ENCODE assay signal across 38 cellular contexts in genomic region chr12:64296301-64296700, GRCh38.
"Had no signal": no experiment of that assay in that cellular context is flagged by ENCODE, and none has a peak within 500 bp of the region (broad histone marks: within the 10 kb centered on the region; RNA-seq: fewer than 3 reads in every experiment).

No MANE protein-coding gene starts in this region.

- H3K4me3 Mint-ChIP-seq: activated naive CD4-positive, alpha-beta T cell treated with anti-CD3 and anti-CD28 coated beads for 36 hours; activated naive CD4-positive, alpha-beta T cell treated with anti-CD3 and anti-CD28 coated beads, Interleukin-2, amount 10 ng/mL, durations not matched to agents 7 days and 5 days; activated naive CD4-positive, alpha-beta T cell treated with anti-CD3 and anti-CD28 coated beads, Interleukin-2, amount 50 U/mL, for 24 hours; activated naive CD8-positive, alpha-beta T cell; activated naive CD8-positive, alpha-beta T cell treated with anti-CD3 and anti-CD28 coated beads for 36 hours; activated naive CD8-positive, alpha-beta T cell treated with anti-CD3 and anti-CD28 coated beads, Interleukin-2, amount 10 ng/mL, durations not matched to agents 7 days and 5 days; activated naive CD8-positive, alpha-beta T cell treated with anti-CD3 and anti-CD28 coated beads, Interleukin-2, amount 50 U/mL, for 24 hours; activated T-cell treated with anti-CD3 and anti-CD28 coated beads, Interleukin-2, amount 50 U/mL, for 24 hours; activated T-cell treated with anti-CD3 and anti-CD28 coated beads, Interleukin-2, amount 50 U/mL, for 4 hours; activated T-cell treated with anti-CD3 and anti-CD28 coated beads, Interleukin-2, amount 50 U/mL, for 72 hours; activated T-helper 1 cell treated with anti-CD3 and anti-CD28 coated beads, Interleukin-12 subunit alpha, Interleukin-12 subunit beta, Interleukin-2, Interleukin-4 antibody, amounts not matched to agents 30 ng/mL and 10 ng/mL and 1 ng/mL, durations not matched to agents 14 hours and 24 hours and 36 hours; activated T-helper 17 cell treated with anti-CD3 and anti-CD28 coated beads, Interleukin-2, amount 50 U/mL, for 72 hours; brain; central memory CD8-positive, alpha-beta T cell had no signal

- DNase-seq: activated effector memory CD4-positive, alpha-beta T cell treated with anti-CD3 and anti-CD28 coated beads, Interleukin-2, amount 50 U/mL, for 16 hours; activated effector memory CD4-positive, alpha-beta T cell treated with Interleukin-2 at 50 U/mL for 16 hours; activated gamma-delta T cell; activated gamma-delta T cell treated with Interleukin-2 at 50 U/mL for 16 hours; activated naive CD4-positive, alpha-beta T cell; activated naive CD4-positive, alpha-beta T cell treated with anti-CD3 and anti-CD28 coated beads for 36 hours; activated naive CD4-positive, alpha-beta T cell treated with anti-CD3 and anti-CD28 coated beads, Interleukin-2, amount 10 ng/mL, durations not matched to agents 7 days and 5 days; activated naive CD4-positive, alpha-beta T cell treated with anti-CD3 and anti-CD28 coated beads, Interleukin-2, amount 50 U/mL, for 16 hours; activated naive CD4-positive, alpha-beta T cell treated with Interleukin-2 at 50 U/mL for 16 hours; activated naive CD8-positive, alpha-beta T cell treated with anti-CD3 and anti-CD28 coated beads for 36 hours; activated naive CD8-positive, alpha-beta T cell treated with anti-CD3 and anti-CD28 coated beads, Interleukin-2, amount 10 ng/mL, durations not matched to agents 7 days and 5 days; activated naive CD8-positive, alpha-beta T cell treated with anti-CD3 and anti-CD28 coated beads, Interleukin-2, amount 50 U/mL, for 24 hours; activated T-cell treated with anti-CD3 and anti-CD28 coated beads, Interleukin-2, amount 50 U/mL, for 1 hour; activated T-cell treated with anti-CD3 and anti-CD28 coated beads, Interleukin-2, amount 50 U/mL, for 24 hours; activated T-cell treated with anti-CD3 and anti-CD28 coated beads, Interleukin-2, amount 50 U/mL, for 4 hours; activated T-cell treated with anti-CD3 and anti-CD28 coated beads, Interleukin-2, amount 50 U/mL, for 48 hours; activated T-cell treated with anti-CD3 and anti-CD28 coated beads, Interleukin-2, amount 50 U/mL, for 72 hours; adrenal gland; amniotic stem cell; amygdala; anterior cingulate cortex; aorta; body of pancreas; brain microvascular endothelial cell; caudate nucleus; central memory CD4-positive, alpha-beta T cell; cerebellar nuclear complex had no signal

- H3K27me3 Mint-ChIP-seq: brain had no signal

- H3K4me1 Mint-ChIP-seq: brain; central memory CD8-positive, alpha-beta T cell had no signal

- H3K27ac ChIP-seq: adrenal gland, ascending aorta, body of pancreas, brain microvascular endothelial cell, breast epithelium, cardiac muscle cell had no signal

- H3K9me3 Mint-ChIP-seq: activated naive CD4-positive, alpha-beta T cell treated with anti-CD3 and anti-CD28 coated beads for 36 hours; activated naive CD4-positive, alpha-beta T cell treated with anti-CD3 and anti-CD28 coated beads, Interleukin-2, amount 10 ng/mL, durations not matched to agents 7 days and 5 days; activated naive CD4-positive, alpha-beta T cell treated with anti-CD3 and anti-CD28 coated beads, Interleukin-2, amount 50 U/mL, for 24 hours; activated naive CD8-positive, alpha-beta T cell treated with anti-CD3 and anti-CD28 coated beads for 36 hours; activated naive CD8-positive, alpha-beta T cell treated with anti-CD3 and anti-CD28 coated beads, Interleukin-2, amount 50 U/mL, for 24 hours; activated T-cell treated with anti-CD3 and anti-CD28 coated beads, Interleukin-2, amount 50 U/mL, for 24 hours; activated T-cell treated with anti-CD3 and anti-CD28 coated beads, Interleukin-2, amount 50 U/mL, for 4 hours; activated T-cell treated with anti-CD3 and anti-CD28 coated beads, Interleukin-2, amount 50 U/mL, for 72 hours; activated T-helper 1 cell treated with anti-CD3 and anti-CD28 coated beads, Interleukin-12 subunit alpha, Interleukin-12 subunit beta, Interleukin-2, Interleukin-4 antibody, amounts not matched to agents 30 ng/mL and 10 ng/mL and 1 ng/mL, durations not matched to agents 14 hours and 24 hours and 36 hours; activated T-helper 17 cell treated with anti-CD3 and anti-CD28 coated beads, Interleukin-2, amount 50 U/mL, for 72 hours; activated T-helper 2 cell treated with anti-CD3 and anti-CD28 coated beads, Interferon-gamma antibody, Interleukin-2, Interleukin-4, amounts not matched to agents 10 μg/mL and 5 μg/mL and 100 μg/mL, durations not matched to agents 14 hours and 24 hours and 36 hours; central memory CD8-positive, alpha-beta T cell had no signal

- H3K27ac Mint-ChIP-seq: activated naive CD4-positive, alpha-beta T cell treated with anti-CD3 and anti-CD28 coated beads for 36 hours; activated naive CD4-positive, alpha-beta T cell treated with anti-CD3 and anti-CD28 coated beads, Interleukin-2, amount 10 ng/mL, durations not matched to agents 7 days and 5 days; activated naive CD4-positive, alpha-beta T cell treated with anti-CD3 and anti-CD28 coated beads, Interleukin-2, amount 50 U/mL, for 72 hours; activated naive CD8-positive, alpha-beta T cell; activated naive CD8-positive, alpha-beta T cell treated with anti-CD3 and anti-CD28 coated beads for 36 hours; activated naive CD8-positive, alpha-beta T cell treated with anti-CD3 and anti-CD28 coated beads, Interleukin-2, amount 10 ng/mL, durations not matched to agents 7 days and 5 days; activated naive CD8-positive, alpha-beta T cell treated with anti-CD3 and anti-CD28 coated beads, Interleukin-2, amount 50 U/mL, for 24 hours; activated T-cell treated with anti-CD3 and anti-CD28 coated beads, Interleukin-2, amount 50 U/mL, for 24 hours; activated T-cell treated with anti-CD3 and anti-CD28 coated beads, Interleukin-2, amount 50 U/mL, for 72 hours; activated T-helper 1 cell treated with anti-CD3 and anti-CD28 coated beads, Interleukin-12 subunit alpha, Interleukin-12 subunit beta, Interleukin-2, Interleukin-4 antibody, amounts not matched to agents 30 ng/mL and 10 ng/mL and 1 ng/mL, durations not matched to agents 14 hours and 24 hours and 36 hours; activated T-helper 17 cell treated with anti-CD3 and anti-CD28 coated beads, Interleukin-2, amount 50 U/mL, for 72 hours; activated T-helper 2 cell treated with anti-CD3 and anti-CD28 coated beads, Interferon-gamma antibody, Interleukin-2, Interleukin-4, amounts not matched to agents 10 μg/mL and 5 μg/mL and 100 μg/mL, durations not matched to agents 14 hours and 24 hours and 36 hours; brain had no signal

- H3K27me3 ChIP-seq: adrenal gland, ascending aorta, body of pancreas, brain microvascular endothelial cell, breast epithelium, cardiac muscle cell had no signal

- H3K4me3 ChIP-seq: adrenal gland, ascending aorta, body of pancreas, breast epithelium, cardiac muscle cell had no signal

- H3K36me3 Mint-ChIP-seq: activated naive CD4-positive, alpha-beta T cell treated with anti-CD3 and anti-CD28 coated beads, Interleukin-2, amount 10 ng/mL, durations not matched to agents 7 days and 5 days; activated naive CD4-positive, alpha-beta T cell treated with anti-CD3 and anti-CD28 coated beads, Interleukin-2, amount 50 U/mL, for 24 hours; activated naive CD4-positive, alpha-beta T cell treated with anti-CD3 and anti-CD28 coated beads, Interleukin-2, amount 50 U/mL, for 72 hours; activated naive CD8-positive, alpha-beta T cell treated with anti-CD3 and anti-CD28 coated beads for 36 hours; activated naive CD8-positive, alpha-beta T cell treated with anti-CD3 and anti-CD28 coated beads, Interleukin-2, amount 10 ng/mL, durations not matched to agents 7 days and 5 days; brain had no signal

- H3K9me3 ChIP-seq: adrenal gland, ascending aorta, body of pancreas, breast epithelium had no signal

- H3K4me1 ChIP-seq: adrenal gland, ascending aorta, body of pancreas, breast epithelium had no signal

- H3K36me3 ChIP-seq: adrenal gland, ascending aorta, brain microvascular endothelial cell, breast epithelium, cardiac muscle cell had no signal
